Comparison of ENCODE assay signal across 8 cellular contexts in the genomic region with DNA sequence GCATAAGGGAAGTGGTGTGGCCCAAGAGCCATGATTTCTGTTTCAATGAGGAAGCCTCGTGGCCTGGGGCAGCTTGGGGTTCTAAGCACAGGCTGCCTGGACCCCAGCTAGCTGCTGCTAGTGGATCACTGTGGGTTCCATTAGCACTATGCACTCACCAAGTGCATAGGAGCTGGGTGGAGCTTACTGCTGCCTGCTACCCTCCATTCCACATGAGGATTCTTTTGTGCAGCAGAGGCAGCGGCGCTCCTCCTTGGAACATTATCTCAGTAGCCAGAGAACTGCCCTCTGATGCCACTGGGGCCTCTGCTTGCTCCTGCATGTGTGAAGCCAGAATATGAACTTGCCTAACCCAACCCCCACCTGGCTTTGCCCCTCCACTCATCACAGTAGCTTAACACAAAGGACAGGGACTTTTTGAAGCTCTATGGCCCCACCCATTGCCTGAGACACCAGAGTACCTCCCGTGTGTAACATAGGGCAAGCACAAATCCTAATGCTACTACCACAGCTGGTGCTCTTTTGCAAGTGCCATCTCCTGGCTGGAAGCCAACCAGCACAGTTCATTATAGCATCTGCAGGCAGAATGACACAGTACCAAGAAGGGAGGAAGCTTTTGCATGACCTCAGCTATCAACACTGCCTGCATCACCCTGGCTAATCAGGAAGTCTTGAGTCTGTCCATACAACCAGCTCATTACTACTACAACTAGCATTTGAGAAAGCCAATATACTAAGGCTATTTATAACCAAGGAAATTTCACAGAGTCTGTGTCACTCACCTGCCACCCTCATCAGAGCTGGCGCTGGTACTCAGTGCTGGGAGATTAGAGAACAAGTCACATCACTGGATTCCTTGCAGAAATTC.
DNase-seq lines count a peak whose midpoint lies in the region; ATAC-seq and TF ChIP-seq lines count a peak whose summit lies in the region.

No MANE protein-coding gene starts in this region.

- peak; percentile 33 for ATAC-seq in HG03520 (IDR thresholded peaks at IDR 0.05; ENCODE audit: unreplicated experiment)

- no peak overlapping the region for H3K27ac Mint-ChIP-seq in activated CD4-positive, alpha-beta memory T cell treated with anti-CD3 and anti-CD28 coated beads, Interleukin-2, amount 10 ng/mL, durations not matched to agents 7 days and 5 days

- H3K27me3 Mint-ChIP-seq in activated CD4-positive, alpha-beta memory T cell treated with anti-CD3 and anti-CD28 coated beads, Interleukin-2, amount 10 ng/mL, durations not matched to agents 7 days and 5 days: no peaks in the 10 kb centered on the region

- TF ChIP-seq CTCF in vagina (IDR thresholded peaks at IDR 0.05): no peak

- CTCF ChIA-PET in activated CD4-positive, alpha-beta memory T cell treated with anti-CD3 and anti-CD28 coated beads, Interleukin-2, amount 10 ng/mL, durations not matched to agents 7 days and 5 days (lab: Charles Lee): no interaction called here

- no peak overlapping the region for H3K4me3 ChIP-seq in vagina

- no peaks in the 10 kb centered on the region for H3K36me3 Mint-ChIP-seq in activated CD4-positive, alpha-beta memory T cell treated with anti-CD3 and anti-CD28 coated beads, Interleukin-2, amount 10 ng/mL, durations not matched to agents 7 days and 5 days (ENCODE audit: low read depth)

- no peak overlapping the region for H3K4me3 Mint-ChIP-seq in activated CD4-positive, alpha-beta memory T cell treated with anti-CD3 and anti-CD28 coated beads, Interleukin-2, amount 10 ng/mL, durations not matched to agents 7 days and 5 days

- H3K9me3 ChIP-seq in vagina: no peaks in the 10 kb centered on the region

- DNase-seq in DMS53 (lab: John Stamatoyannopoulos, UW) (peak; percentile 79), RPMI7951 (ENCODE audit: low read depth) (peak; percentile 10), kidney glomerular epithelial cell (lab: John Stamatoyannopoulos, UW) (peak; percentile 5), GM03348 (ENCODE audit: low spot score) (no peak), vagina (ENCODE audit: extremely low spot score in 2 of 2) (no peak), NCI-H226 (no peak)
- DNase-seq in activated CD4-positive, alpha-beta memory T cell treated with anti-CD3 and anti-CD28 coated beads, Interleukin-2, amount 10 ng/mL, durations not matched to agents 7 days and 5 days: no peak

- no peak overlapping the region for H3K27ac ChIP-seq in vagina

- no peaks in the 10 kb centered on the region for H3K9me3 Mint-ChIP-seq in activated CD4-positive, alpha-beta memory T cell treated with anti-CD3 and anti-CD28 coated beads, Interleukin-2, amount 10 ng/mL, durations not matched to agents 7 days and 5 days

- POLR2A ChIA-PET in activated CD4-positive, alpha-beta memory T cell treated with anti-CD3 and anti-CD28 coated beads, Interleukin-2, amount 10 ng/mL, durations not matched to agents 7 days and 5 days (lab: Charles Lee): interaction anchor here (0.7 kb wide), 1 partner anchor 198 kb away, joined by 3 read pairs; no protein-coding TSS in a partner anchor

- no peak for TF ChIP-seq POLR2A in vagina (IDR thresholded peaks at IDR 0.05)

- no peaks in the 10 kb centered on the region for H3K4me1 Mint-ChIP-seq in activated CD4-positive, alpha-beta memory T cell treated with anti-CD3 and anti-CD28 coated beads, Interleukin-2, amount 10 ng/mL, durations not matched to agents 7 days and 5 days

- no peaks in the 10 kb centered on the region for H3K27me3 ChIP-seq in vagina

- H3K36me3 ChIP-seq in vagina: no peaks in the 10 kb centered on the region

- H3K4me1 ChIP-seq in vagina: no peaks in the 10 kb centered on the region

- intact Hi-C loops in vagina (cut with DNase I): no loop called here

Comparison
In these comparisons a context has a peak if more than half of its experiments do, and no peak if none do; other contexts are left out.
1. DNase-seq: peak in DMS53 (single experiment), RPMI7951 (single experiment) and kidney glomerular epithelial cell (single experiment); none in GM03348 (single experiment), vagina (0 of 2), activated CD4-positive, alpha-beta memory T cell treated with anti-CD3 and anti-CD28 coated beads, Interleukin-2, amount 10 ng/mL, durations not matched to agents 7 days and 5 days (single experiment) and NCI-H226 (single experiment).